In genomic region chr13:75549262-75550158, GRCh38 we compare ENCODE assay signal across 1 cellular context.
TF ChIP-seq lines count a peak whose summit lies in the region.

Gene UCHL3, plus strand, starts transcription at chr13:75549791. Its CDS starts 30 bp downstream, at chr13:75549821.

TF ChIP-seq in HepG2, 621 proteins besides CTCF, POLR2A, EP300 and RAD21 (continued from another document and continues in another):
- TF ChIP-seq ZNF670 (CRISPR knock-in tag; IDR thresholded peaks at IDR 0.05; ENCODE audit: borderline replicate concordance) = 0 out of 2 replicates have a peak, but pooled peaks have one; percentile 10
- TF ChIP-seq CBFB (CRISPR knock-in tag; IDR thresholded peaks at IDR 0.05) = peak; percentile 73
- TF ChIP-seq SMAD9 (CRISPR knock-in tag; IDR thresholded peaks at IDR 0.05) = no peak
- 0 out of 2 replicates have a peak, but pooled peaks have one; percentile 26 for TF ChIP-seq NCOA1 (CRISPR knock-in tag; IDR thresholded peaks at IDR 0.05)
- TF ChIP-seq THAP11 (CRISPR knock-in tag; IDR thresholded peaks at IDR 0.05) = peak; percentile 60
- TF ChIP-seq ZBTB39 (CRISPR knock-in tag; IDR thresholded peaks at IDR 0.05) = no peak
- TF ChIP-seq HMGXB4 (CRISPR knock-in tag; IDR thresholded peaks at IDR 0.05; ENCODE audit: borderline replicate concordance in 1 of 2, low read depth in 1 of 2) = peak; percentile 84 to 87
- no peak; the same call in 1 of the 2 replicates for TF ChIP-seq ZNF878 (CRISPR knock-in tag; IDR thresholded peaks at IDR 0.05)
- TF ChIP-seq YY1 (IDR thresholded peaks at IDR 0.05; ENCODE audit: insufficient read depth, insufficient replicate concordance, low read depth, low read length) = peak; percentile 66
- TF ChIP-seq ZNF816 (CRISPR knock-in tag; IDR thresholded peaks at IDR 0.05; ENCODE audit: borderline replicate concordance) = no peak
- TF ChIP-seq ZNF614 (CRISPR knock-in tag; IDR thresholded peaks at IDR 0.05; ENCODE audit: borderline replicate concordance) = peak; percentile 60; the same call in 1 of the 2 replicates
- TF ChIP-seq HOXA3 (CRISPR knock-in tag; IDR thresholded peaks at IDR 0.05) = peak; percentile 43; the same call in 1 of the 2 replicates
- no peak for TF ChIP-seq GPN1 (CRISPR knock-in tag; IDR thresholded peaks at IDR 0.05; ENCODE audit: borderline replicate concordance)
- peak; percentile 79; the same call in 1 of the 2 replicates for TF ChIP-seq MXD1 (CRISPR knock-in tag; IDR thresholded peaks at IDR 0.05)
- TF ChIP-seq ZEB1 (IDR thresholded peaks at IDR 0.05; ENCODE audit: insufficient replicate concordance, low read depth) = peak; percentile 61
- peak; percentile 69; the same call in 1 of the 2 replicates for TF ChIP-seq KDM4B (CRISPR knock-in tag; IDR thresholded peaks at IDR 0.05)
- TF ChIP-seq CREB1 (IDR thresholded peaks at IDR 0.05) = peak; percentile 41
- TF ChIP-seq CREB1 (CRISPR knock-in tag; IDR thresholded peaks at IDR 0.05) = 0 out of 2 replicates have a peak, but pooled peaks have one; percentile 12
- no peak for TF ChIP-seq ZSCAN12 (CRISPR knock-in tag; IDR thresholded peaks at IDR 0.05)
- no peak for TF ChIP-seq RFXANK (CRISPR knock-in tag; IDR thresholded peaks at IDR 0.05)
- no peak for TF ChIP-seq ZNF550 (CRISPR knock-in tag; IDR thresholded peaks at IDR 0.05; ENCODE audit: borderline replicate concordance)
- TF ChIP-seq CAMTA2 (CRISPR knock-in tag; IDR thresholded peaks at IDR 0.05; ENCODE audit: borderline replicate concordance) = no peak
- no peak for TF ChIP-seq HOXA7 (CRISPR knock-in tag; IDR thresholded peaks at IDR 0.05)
- no peak for TF ChIP-seq CREB3 (CRISPR knock-in tag; IDR thresholded peaks at IDR 0.05)
- peak; percentile 30; the same call in 1 of the 2 replicates for TF ChIP-seq TBX3 (IDR thresholded peaks at IDR 0.05; ENCODE audit: borderline replicate concordance)
- no peak for TF ChIP-seq ETS1 (CRISPR knock-in tag; IDR thresholded peaks at IDR 0.05)
- no peak for TF ChIP-seq SMAD1 (CRISPR knock-in tag; IDR thresholded peaks at IDR 0.05; ENCODE audit: borderline replicate concordance, low read depth)
- TF ChIP-seq CSRNP1 (CRISPR knock-in tag; IDR thresholded peaks at IDR 0.05) = no peak
- TF ChIP-seq ZNF644 (CRISPR knock-in tag; IDR thresholded peaks at IDR 0.05; ENCODE audit: low read depth) = peak; percentile 52; the same call in 1 of the 2 replicates
- TF ChIP-seq RFX1 (IDR thresholded peaks at IDR 0.05) = no peak
- no peak for TF ChIP-seq SMYD3 (CRISPR knock-in tag; IDR thresholded peaks at IDR 0.05)
- no peak for TF ChIP-seq SSRP1 (CRISPR knock-in tag; IDR thresholded peaks at IDR 0.05)
- TF ChIP-seq ZNF790 (CRISPR knock-in tag; IDR thresholded peaks at IDR 0.05; ENCODE audit: borderline replicate concordance) = no peak
- TF ChIP-seq ZNF143 (CRISPR knock-in tag; IDR thresholded peaks at IDR 0.05) = no peak; the same call in 1 of the 2 replicates
- no peak for TF ChIP-seq ZNF230 (CRISPR knock-in tag; IDR thresholded peaks at IDR 0.05)
- no peak for TF ChIP-seq ZNF737 (CRISPR knock-in tag; IDR thresholded peaks at IDR 0.05; ENCODE audit: borderline replicate concordance)
- no peak for TF ChIP-seq STAT6 (CRISPR knock-in tag; IDR thresholded peaks at IDR 0.05; ENCODE audit: borderline replicate concordance)
- no peak for TF ChIP-seq LCORL (IDR thresholded peaks at IDR 0.05)
- TF ChIP-seq LCORL (CRISPR knock-in tag; IDR thresholded peaks at IDR 0.05) = no peak
- TF ChIP-seq FOXM1 (CRISPR knock-in tag; IDR thresholded peaks at IDR 0.05) = no peak
- no peak for TF ChIP-seq MLXIP (CRISPR knock-in tag; IDR thresholded peaks at IDR 0.05; ENCODE audit: borderline replicate concordance)
- peak; percentile 96 for TF ChIP-seq DMAP1 (CRISPR knock-in tag; IDR thresholded peaks at IDR 0.05)
- no peak for TF ChIP-seq AKNA (CRISPR knock-in tag; IDR thresholded peaks at IDR 0.05; ENCODE audit: borderline replicate concordance)
- TF ChIP-seq FOXO1 (CRISPR knock-in tag; IDR thresholded peaks at IDR 0.05) = peak; percentile 38; the same call in 1 of the 2 replicates
- TF ChIP-seq PCBP1 (IDR thresholded peaks at IDR 0.05; ENCODE audit: borderline replicate concordance, low read depth, low read length) = 0 out of 2 replicates have a peak, but pooled peaks have one; percentile 32
